1 cellular context compared by ENCODE assay signal in the genomic region with DNA sequence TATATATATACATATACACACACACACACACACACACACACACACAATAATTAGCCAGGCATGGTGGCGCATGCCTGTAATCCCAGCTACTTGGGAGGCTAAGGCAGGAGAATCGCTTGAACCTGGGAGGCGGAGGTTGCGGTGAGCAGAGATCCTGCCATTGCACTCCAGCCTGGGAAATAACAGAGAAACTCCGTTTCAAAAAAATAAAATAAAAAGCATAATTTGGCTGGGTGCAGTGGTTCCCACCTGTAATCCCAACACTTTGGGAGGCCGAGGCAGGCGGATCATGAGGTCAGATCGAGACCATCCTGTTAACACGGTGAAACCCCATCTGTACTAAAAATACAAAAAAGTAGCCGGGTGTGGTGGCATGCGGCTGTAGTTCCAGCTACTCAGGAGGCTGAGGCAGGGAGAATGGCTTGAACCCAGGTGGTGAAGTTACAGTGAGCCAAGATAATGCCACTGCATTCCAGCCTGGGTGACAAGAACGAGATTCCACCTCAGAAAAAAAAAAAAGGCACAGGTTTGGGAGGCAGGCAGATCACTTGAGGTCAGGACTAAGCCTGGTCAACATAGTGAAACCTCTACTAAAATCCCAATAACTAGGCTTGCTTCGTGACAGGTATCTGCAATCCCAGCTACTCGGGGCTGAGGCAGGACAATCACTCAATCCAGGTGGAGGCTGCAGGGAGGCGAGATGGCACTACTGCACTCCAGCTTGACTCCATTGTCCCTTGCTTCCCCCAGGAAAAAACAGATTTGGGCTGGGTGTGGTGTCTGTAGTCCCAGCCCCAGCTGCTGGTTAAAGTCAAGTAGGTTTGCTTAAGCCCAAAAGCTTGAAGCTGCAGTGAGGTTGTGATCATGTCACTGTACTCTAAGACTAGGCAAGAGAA.
TF ChIP-seq lines count a peak whose summit lies in the region.

No MANE protein-coding gene starts in this region.

TF ChIP-seq in K562, 482 proteins besides CTCF, POLR2A, EP300 and RAD21 (continued from another document and continues in another):
- no peak for TF ChIP-seq DLX4 (CRISPR knock-in tag; IDR thresholded peaks at IDR 0.05)
- TF ChIP-seq CEBPG (CRISPR knock-in tag; IDR thresholded peaks at IDR 0.05), result no peak
- TF ChIP-seq CEBPG (tag; conservative IDR thresholded peaks at IDR 0.05 in 1 of 2, IDR thresholded peaks at IDR 0.05 in 1 of 2), result no peak
- TF ChIP-seq PCBP2 (IDR thresholded peaks at IDR 0.05; ENCODE audit: low read depth, low read length, poor library complexity, severe bottlenecking), result no peak
- TF ChIP-seq CHAMP1 (IDR thresholded peaks at IDR 0.05), result no peak
- no peak for TF ChIP-seq C11orf30 (IDR thresholded peaks at IDR 0.05; ENCODE audit: low read depth)
- no peak for TF ChIP-seq ZNF224 (CRISPR knock-in tag; IDR thresholded peaks at IDR 0.05)
- TF ChIP-seq, protein P1, sequence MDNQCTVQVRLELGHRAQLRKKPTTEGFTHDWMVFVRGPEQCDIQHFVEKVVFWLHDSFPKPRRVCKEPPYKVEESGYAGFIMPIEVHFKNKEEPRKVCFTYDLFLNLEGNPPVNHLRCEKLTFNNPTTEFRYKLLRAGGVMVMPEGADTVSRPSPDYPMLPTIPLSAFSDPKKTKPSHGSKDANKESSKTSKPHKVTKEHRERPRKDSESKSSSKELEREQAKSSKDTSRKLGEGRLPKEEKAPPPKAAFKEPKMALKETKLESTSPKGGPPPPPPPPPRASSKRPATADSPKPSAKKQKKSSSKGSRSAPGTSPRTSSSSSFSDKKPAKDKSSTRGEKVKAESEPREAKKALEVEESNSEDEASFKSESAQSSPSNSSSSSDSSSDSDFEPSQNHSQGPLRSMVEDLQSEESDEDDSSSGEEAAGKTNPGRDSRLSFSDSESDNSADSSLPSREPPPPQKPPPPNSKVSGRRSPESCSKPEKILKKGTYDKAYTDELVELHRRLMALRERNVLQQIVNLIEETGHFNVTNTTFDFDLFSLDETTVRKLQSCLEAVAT (IDR thresholded peaks at IDR 0.05), result peak in 1 of 2 experiments; percentile 61; a peak in 1 of 4 replicates
- TF ChIP-seq, protein P2, sequence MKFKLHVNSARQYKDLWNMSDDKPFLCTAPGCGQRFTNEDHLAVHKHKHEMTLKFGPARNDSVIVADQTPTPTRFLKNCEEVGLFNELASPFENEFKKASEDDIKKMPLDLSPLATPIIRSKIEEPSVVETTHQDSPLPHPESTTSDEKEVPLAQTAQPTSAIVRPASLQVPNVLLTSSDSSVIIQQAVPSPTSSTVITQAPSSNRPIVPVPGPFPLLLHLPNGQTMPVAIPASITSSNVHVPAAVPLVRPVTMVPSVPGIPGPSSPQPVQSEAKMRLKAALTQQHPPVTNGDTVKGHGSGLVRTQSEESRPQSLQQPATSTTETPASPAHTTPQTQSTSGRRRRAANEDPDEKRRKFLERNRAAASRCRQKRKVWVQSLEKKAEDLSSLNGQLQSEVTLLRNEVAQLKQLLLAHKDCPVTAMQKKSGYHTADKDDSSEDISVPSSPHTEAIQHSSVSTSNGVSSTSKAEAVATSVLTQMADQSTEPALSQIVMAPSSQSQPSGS (CRISPR knock-in tag; IDR thresholded peaks at IDR 0.05), result no peak
- TF ChIP-seq ATF4 (CRISPR knock-in tag; IDR thresholded peaks at IDR 0.05), result no peak
- no peak for TF ChIP-seq ZNF146 (CRISPR knock-in tag; IDR thresholded peaks at IDR 0.05; ENCODE audit: unreplicated experiment)
- no peak for TF ChIP-seq NUFIP1 (IDR thresholded peaks at IDR 0.05; ENCODE audit: partially characterized antibody)
- no peak for TF ChIP-seq MECOM (CRISPR knock-in tag; IDR thresholded peaks at IDR 0.05)
- no peak for TF ChIP-seq FOXK2 (conservative IDR thresholded peaks at IDR 0.05 in 1 of 2, IDR thresholded peaks at IDR 0.05 in 1 of 2; ENCODE audit: low read depth in 2 of 2)
- no peak for TF ChIP-seq ZNF584 (CRISPR knock-in tag; IDR thresholded peaks at IDR 0.05; ENCODE audit: low read depth)
- TF ChIP-seq GTF2A2 (tag; IDR thresholded peaks at IDR 0.05), result no peak
- TF ChIP-seq LCOR (CRISPR knock-in tag; IDR thresholded peaks at IDR 0.05), result peak; percentile 56; the same call in 1 of the 2 replicates
- no peak for TF ChIP-seq LARP7 (IDR thresholded peaks at IDR 0.05)
- no peak for TF ChIP-seq U2AF1 (optimal IDR thresholded peaks at IDR 0.05; ENCODE audit: low read depth, low read length)
- TF ChIP-seq ETV6 (IDR thresholded peaks at IDR 0.05; ENCODE audit: borderline replicate concordance in 1 of 2, low read depth in 2 of 2, low read length in 1 of 2), result peak in 1 of 2 experiments; percentile 28; a peak in 1 of 4 replicates
- no peak for TF ChIP-seq ETV6 (CRISPR knock-in tag; IDR thresholded peaks at IDR 0.05; ENCODE audit: borderline replicate concordance)
- TF ChIP-seq FOXO4 (CRISPR knock-in tag; IDR thresholded peaks at IDR 0.05), result no peak
- peak; percentile 92 for TF ChIP-seq HNRNPUL1 (IDR thresholded peaks at IDR 0.05; ENCODE audit: low read length)
- peak; percentile 9; the same call in 1 of the 2 replicates for TF ChIP-seq ZKSCAN1 (IDR thresholded peaks at IDR 0.05; ENCODE audit: low read depth, low read length)
- no peak for TF ChIP-seq PPARD (CRISPR knock-in tag; IDR thresholded peaks at IDR 0.05)
- no peak for TF ChIP-seq GABPA (tag; conservative IDR thresholded peaks at IDR 0.05; ENCODE audit: low read depth)
- TF ChIP-seq ZNF445 (CRISPR knock-in tag; IDR thresholded peaks at IDR 0.05; ENCODE audit: low read depth), result no peak; the same call in 1 of the 2 replicates
- TF ChIP-seq, protein P3, sequence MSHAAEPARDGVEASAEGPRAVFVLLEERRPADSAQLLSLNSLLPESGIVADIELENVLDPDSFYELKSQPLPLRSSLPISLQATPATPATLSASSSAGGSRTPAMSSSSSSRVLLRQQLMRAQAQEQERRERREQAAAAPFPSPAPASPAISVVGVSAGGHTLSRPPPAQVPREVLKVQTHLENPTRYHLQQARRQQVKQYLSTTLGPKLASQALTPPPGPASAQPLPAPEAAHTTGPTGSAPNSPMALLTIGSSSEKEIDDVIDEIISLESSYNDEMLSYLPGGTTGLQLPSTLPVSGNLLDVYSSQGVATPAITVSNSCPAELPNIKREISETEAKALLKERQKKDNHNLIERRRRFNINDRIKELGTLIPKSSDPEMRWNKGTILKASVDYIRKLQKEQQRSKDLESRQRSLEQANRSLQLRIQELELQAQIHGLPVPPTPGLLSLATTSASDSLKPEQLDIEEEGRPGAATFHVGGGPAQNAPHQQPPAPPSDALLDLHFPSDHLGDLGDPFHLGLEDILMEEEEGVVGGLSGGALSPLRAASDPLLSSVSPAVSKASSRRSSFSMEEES (CRISPR knock-in tag; IDR thresholded peaks at IDR 0.05), result no peak
- no peak for TF ChIP-seq SREBF2 (CRISPR knock-in tag; IDR thresholded peaks at IDR 0.05)
- TF ChIP-seq FOXA1 (IDR thresholded peaks at IDR 0.05; ENCODE audit: borderline replicate concordance), result no peak
- TF ChIP-seq, protein P4, sequence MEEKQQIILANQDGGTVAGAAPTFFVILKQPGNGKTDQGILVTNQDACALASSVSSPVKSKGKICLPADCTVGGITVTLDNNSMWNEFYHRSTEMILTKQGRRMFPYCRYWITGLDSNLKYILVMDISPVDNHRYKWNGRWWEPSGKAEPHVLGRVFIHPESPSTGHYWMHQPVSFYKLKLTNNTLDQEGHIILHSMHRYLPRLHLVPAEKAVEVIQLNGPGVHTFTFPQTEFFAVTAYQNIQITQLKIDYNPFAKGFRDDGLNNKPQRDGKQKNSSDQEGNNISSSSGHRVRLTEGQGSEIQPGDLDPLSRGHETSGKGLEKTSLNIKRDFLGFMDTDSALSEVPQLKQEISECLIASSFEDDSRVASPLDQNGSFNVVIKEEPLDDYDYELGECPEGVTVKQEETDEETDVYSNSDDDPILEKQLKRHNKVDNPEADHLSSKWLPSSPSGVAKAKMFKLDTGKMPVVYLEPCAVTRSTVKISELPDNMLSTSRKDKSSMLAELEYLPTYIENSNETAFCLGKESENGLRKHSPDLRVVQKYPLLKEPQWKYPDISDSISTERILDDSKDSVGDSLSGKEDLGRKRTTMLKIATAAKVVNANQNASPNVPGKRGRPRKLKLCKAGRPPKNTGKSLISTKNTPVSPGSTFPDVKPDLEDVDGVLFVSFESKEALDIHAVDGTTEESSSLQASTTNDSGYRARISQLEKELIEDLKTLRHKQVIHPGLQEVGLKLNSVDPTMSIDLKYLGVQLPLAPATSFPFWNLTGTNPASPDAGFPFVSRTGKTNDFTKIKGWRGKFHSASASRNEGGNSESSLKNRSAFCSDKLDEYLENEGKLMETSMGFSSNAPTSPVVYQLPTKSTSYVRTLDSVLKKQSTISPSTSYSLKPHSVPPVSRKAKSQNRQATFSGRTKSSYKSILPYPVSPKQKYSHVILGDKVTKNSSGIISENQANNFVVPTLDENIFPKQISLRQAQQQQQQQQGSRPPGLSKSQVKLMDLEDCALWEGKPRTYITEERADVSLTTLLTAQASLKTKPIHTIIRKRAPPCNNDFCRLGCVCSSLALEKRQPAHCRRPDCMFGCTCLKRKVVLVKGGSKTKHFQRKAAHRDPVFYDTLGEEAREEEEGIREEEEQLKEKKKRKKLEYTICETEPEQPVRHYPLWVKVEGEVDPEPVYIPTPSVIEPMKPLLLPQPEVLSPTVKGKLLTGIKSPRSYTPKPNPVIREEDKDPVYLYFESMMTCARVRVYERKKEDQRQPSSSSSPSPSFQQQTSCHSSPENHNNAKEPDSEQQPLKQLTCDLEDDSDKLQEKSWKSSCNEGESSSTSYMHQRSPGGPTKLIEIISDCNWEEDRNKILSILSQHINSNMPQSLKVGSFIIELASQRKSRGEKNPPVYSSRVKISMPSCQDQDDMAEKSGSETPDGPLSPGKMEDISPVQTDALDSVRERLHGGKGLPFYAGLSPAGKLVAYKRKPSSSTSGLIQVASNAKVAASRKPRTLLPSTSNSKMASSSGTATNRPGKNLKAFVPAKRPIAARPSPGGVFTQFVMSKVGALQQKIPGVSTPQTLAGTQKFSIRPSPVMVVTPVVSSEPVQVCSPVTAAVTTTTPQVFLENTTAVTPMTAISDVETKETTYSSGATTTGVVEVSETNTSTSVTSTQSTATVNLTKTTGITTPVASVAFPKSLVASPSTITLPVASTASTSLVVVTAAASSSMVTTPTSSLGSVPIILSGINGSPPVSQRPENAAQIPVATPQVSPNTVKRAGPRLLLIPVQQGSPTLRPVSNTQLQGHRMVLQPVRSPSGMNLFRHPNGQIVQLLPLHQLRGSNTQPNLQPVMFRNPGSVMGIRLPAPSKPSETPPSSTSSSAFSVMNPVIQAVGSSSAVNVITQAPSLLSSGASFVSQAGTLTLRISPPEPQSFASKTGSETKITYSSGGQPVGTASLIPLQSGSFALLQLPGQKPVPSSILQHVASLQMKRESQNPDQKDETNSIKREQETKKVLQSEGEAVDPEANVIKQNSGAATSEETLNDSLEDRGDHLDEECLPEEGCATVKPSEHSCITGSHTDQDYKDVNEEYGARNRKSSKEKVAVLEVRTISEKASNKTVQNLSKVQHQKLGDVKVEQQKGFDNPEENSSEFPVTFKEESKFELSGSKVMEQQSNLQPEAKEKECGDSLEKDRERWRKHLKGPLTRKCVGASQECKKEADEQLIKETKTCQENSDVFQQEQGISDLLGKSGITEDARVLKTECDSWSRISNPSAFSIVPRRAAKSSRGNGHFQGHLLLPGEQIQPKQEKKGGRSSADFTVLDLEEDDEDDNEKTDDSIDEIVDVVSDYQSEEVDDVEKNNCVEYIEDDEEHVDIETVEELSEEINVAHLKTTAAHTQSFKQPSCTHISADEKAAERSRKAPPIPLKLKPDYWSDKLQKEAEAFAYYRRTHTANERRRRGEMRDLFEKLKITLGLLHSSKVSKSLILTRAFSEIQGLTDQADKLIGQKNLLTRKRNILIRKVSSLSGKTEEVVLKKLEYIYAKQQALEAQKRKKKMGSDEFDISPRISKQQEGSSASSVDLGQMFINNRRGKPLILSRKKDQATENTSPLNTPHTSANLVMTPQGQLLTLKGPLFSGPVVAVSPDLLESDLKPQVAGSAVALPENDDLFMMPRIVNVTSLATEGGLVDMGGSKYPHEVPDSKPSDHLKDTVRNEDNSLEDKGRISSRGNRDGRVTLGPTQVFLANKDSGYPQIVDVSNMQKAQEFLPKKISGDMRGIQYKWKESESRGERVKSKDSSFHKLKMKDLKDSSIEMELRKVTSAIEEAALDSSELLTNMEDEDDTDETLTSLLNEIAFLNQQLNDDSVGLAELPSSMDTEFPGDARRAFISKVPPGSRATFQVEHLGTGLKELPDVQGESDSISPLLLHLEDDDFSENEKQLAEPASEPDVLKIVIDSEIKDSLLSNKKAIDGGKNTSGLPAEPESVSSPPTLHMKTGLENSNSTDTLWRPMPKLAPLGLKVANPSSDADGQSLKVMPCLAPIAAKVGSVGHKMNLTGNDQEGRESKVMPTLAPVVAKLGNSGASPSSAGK (IDR thresholded peaks at IDR 0.05), result no peak
